Comparison of ENCODE assay signal across 20 cellular contexts in the genomic region with DNA sequence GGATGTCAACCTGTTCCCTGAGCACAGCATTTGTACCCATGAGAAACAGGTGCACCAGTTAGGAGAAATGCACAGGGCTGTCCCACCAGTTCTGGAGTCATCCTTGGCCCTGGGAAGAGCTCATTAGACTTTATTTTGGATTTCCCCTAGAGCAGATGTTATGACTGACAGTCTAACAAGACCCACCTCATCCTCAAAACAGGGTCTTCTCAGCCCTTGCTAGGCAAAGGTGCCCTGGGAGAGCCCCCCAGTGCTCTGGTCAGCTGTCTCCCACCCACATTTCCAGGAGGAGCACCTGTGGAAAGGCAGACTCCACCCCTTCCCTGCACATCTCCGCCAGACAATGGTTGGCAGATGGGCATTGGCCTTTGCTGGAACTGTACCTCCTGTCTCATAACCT. TPM values are rescaled to one million over a fixed set of nuclear protein-coding genes. Genes with fewer than 3 reads are reported as not detected.
DNase-seq lines count a peak whose midpoint lies in the region; ATAC-seq and TF ChIP-seq lines count a peak whose summit lies in the region.
"Had no signal": no experiment of that assay in that cellular context is flagged by ENCODE, and none has a peak within 500 bp of the region (broad histone marks: within the 10 kb centered on the region; RNA-seq: fewer than 3 reads in every experiment).

No MANE protein-coding gene starts in this region.

- POLR2A ChIA-PET in T-cell (lab: Charles Lee) = no interaction called here

- no peak overlapping the region for H3K4me3 Mint-ChIP-seq in activated CD8-positive, alpha-beta memory T cell treated with anti-CD3 and anti-CD28 coated beads, Interleukin-2, amount 10 ng/mL, durations not matched to agents 7 days and 5 days
- H3K4me3 Mint-ChIP-seq in T-cell = peak overlapping the region; percentile 91 to 99 (median 98)
- H3K4me3 Mint-ChIP-seq in mesothelial cell of epicardium = no peak overlapping the region

- H3K27me3 ChIP-seq in lower lobe of right lung (ENCODE audit: low read depth) = no peaks in the 10 kb centered on the region
- no peaks in the 10 kb centered on the region for H3K27me3 ChIP-seq in stomach
- H3K27me3 ChIP-seq in Peyer's patch = no peaks in the 10 kb centered on the region
- H3K27me3 ChIP-seq: esophagus squamous epithelium, gastrocnemius medialis, neutrophil had no signal

- H3K9me3 ChIP-seq in lower lobe of right lung (no peaks in the 10 kb centered on the region), stomach (no peaks in the 10 kb centered on the region), Peyer's patch (no peaks in the 10 kb centered on the region)
- H3K9me3 ChIP-seq: esophagus squamous epithelium, gastrocnemius medialis, mucosa of descending colon, neutrophil, psoas muscle had no signal

- TF ChIP-seq POLR2A in stomach (IDR thresholded peaks at IDR 0.05) (no peak), Peyer's patch (IDR thresholded peaks at IDR 0.05) (no peak)

- H3K27ac ChIP-seq in lower lobe of right lung (peak overlapping the region; percentile 92), stomach (peak overlapping the region in 3 of 5 donors; percentile 16 to 34 (median 30)), Peyer's patch (no peak overlapping the region)
- H3K27ac ChIP-seq: psoas muscle had no signal

- WGBS in stomach, 5 donors = 90 to 100% (median 100%) methylated on average over 1 of the region's 1 CpG

- H3K9me3 Mint-ChIP-seq in activated CD8-positive, alpha-beta memory T cell treated with anti-CD3 and anti-CD28 coated beads, Interleukin-2, amount 10 ng/mL, durations not matched to agents 7 days and 5 days (ENCODE audit: low read depth) = no peaks in the 10 kb centered on the region
- H3K9me3 Mint-ChIP-seq in T-cell (no peaks in the 10 kb centered on the region), mesothelial cell of epicardium (no peaks in the 10 kb centered on the region)

- intact Hi-C loops in lower lobe of right lung (cut with DNase I) (no loop called here), stomach (cut with DNase I; ENCODE audit: low total_unique reads) (no loop called here), sciatic nerve (cut with DNase I) (no loop called here)

- no peak for TF ChIP-seq CTCF in lower lobe of right lung (IDR thresholded peaks at IDR 0.05)
- TF ChIP-seq CTCF in stomach (IDR thresholded peaks at IDR 0.05) = no peak
- no peak for TF ChIP-seq CTCF in Peyer's patch (IDR thresholded peaks at IDR 0.05)
- TF ChIP-seq CTCF in mesothelial cell of epicardium (IDR thresholded peaks at IDR 0.05; ENCODE audit: unreplicated experiment) = no peak

- ATAC-seq in activated CD8-positive, alpha-beta memory T cell treated with anti-CD3 and anti-CD28 coated beads, Interleukin-2, amount 10 ng/mL, durations not matched to agents 7 days and 5 days = no peak
- ATAC-seq in T-cell (replicated peaks in 1 of 4) (no peak), lower lobe of right lung (no peak), sciatic nerve (no peak)
- ATAC-seq: activated CD4-positive, CD25-positive, alpha-beta regulatory T cell treated with anti-CD3 and anti-CD28 coated beads, Interleukin-2, amount 50 U/mL, for 24 hours; gastrocnemius medialis; K562; mucosa of descending colon; psoas muscle had no signal

- CTCF ChIA-PET in activated CD8-positive, alpha-beta memory T cell treated with anti-CD3 and anti-CD28 coated beads, Interleukin-2, amount 10 ng/mL, durations not matched to agents 7 days and 5 days (lab: Charles Lee) = no interaction called here
- CTCF ChIA-PET in T-cell (lab: Charles Lee) = interaction anchor here in 1 of 2 donors (1.2 kb wide), 1 partner anchor 386 kb away, joined by 3 read pairs; no protein-coding TSS in a partner anchor

- H3K27ac Mint-ChIP-seq in activated CD8-positive, alpha-beta memory T cell treated with anti-CD3 and anti-CD28 coated beads, Interleukin-2, amount 10 ng/mL, durations not matched to agents 7 days and 5 days = peak overlapping the region; percentile 99
- H3K27ac Mint-ChIP-seq in T-cell (peak overlapping the region; percentile 99 to 100), mesothelial cell of epicardium (no peak overlapping the region)

- H3K36me3 ChIP-seq in lower lobe of right lung (peaks cover 2% of the 10 kb centered on the region), stomach (peaks cover 0 to 6% (median 1%) of the 10 kb centered on the region in 4 donors), Peyer's patch (no peaks in the 10 kb centered on the region)
- H3K36me3 ChIP-seq: gastrocnemius medialis, neutrophil had no signal

- no peak for TF ChIP-seq EP300 in stomach (IDR thresholded peaks at IDR 0.05)

- peaks cover 52% of the 10 kb centered on the region for H3K4me1 Mint-ChIP-seq in activated CD8-positive, alpha-beta memory T cell treated with anti-CD3 and anti-CD28 coated beads, Interleukin-2, amount 10 ng/mL, durations not matched to agents 7 days and 5 days
- peaks cover 69 to 81% (median 74%) of the 10 kb centered on the region in 3 donors for H3K4me1 Mint-ChIP-seq in T-cell
- peaks cover 8% of the 10 kb centered on the region for H3K4me1 Mint-ChIP-seq in mesothelial cell of epicardium

- peaks cover 21% of the 10 kb centered on the region for H3K36me3 Mint-ChIP-seq in activated CD8-positive, alpha-beta memory T cell treated with anti-CD3 and anti-CD28 coated beads, Interleukin-2, amount 10 ng/mL, durations not matched to agents 7 days and 5 days
- H3K36me3 Mint-ChIP-seq in T-cell (peaks cover 24% of the 10 kb centered on the region), mesothelial cell of epicardium (no peaks in the 10 kb centered on the region)

- H3K4me1 ChIP-seq in lower lobe of right lung (peaks cover 51% of the 10 kb centered on the region), stomach (peaks cover 8 to 46% (median 30%) of the 10 kb centered on the region in 4 donors), Peyer's patch (peaks cover 0 to 11% (median 7%) of the 10 kb centered on the region in 4 donors)

- DNase-seq in activated CD8-positive, alpha-beta memory T cell treated with anti-CD3 and anti-CD28 coated beads, Interleukin-2, amount 10 ng/mL, durations not matched to agents 7 days and 5 days = no peak
- no peak for DNase-seq in activated CD8-positive, alpha-beta memory T cell treated with anti-CD3 and anti-CD28 coated beads, Interleukin-2, amount 50 U/mL, for 4 hours
- DNase-seq in T-cell (no peak), lower lobe of right lung (no peak), stomach (no peak), sciatic nerve (ENCODE audit: low spot score) (no peak), Peyer's patch (no peak), mesothelial cell of epicardium (ENCODE audit: low spot score in 2 of 2, unreplicated experiment in 2 of 2) (no peak)
- DNase-seq: activated effector memory CD4-positive, alpha-beta T cell treated with Interleukin-2 at 50 U/mL for 16 hours; amniotic stem cell; effector CD4-positive, alpha-beta T cell; esophagus squamous epithelium; gastrocnemius medialis; NCI-H1417; NCI-H446; psoas muscle had no signal

- no peaks in the 10 kb centered on the region for H3K27me3 Mint-ChIP-seq in activated CD8-positive, alpha-beta memory T cell treated with anti-CD3 and anti-CD28 coated beads, Interleukin-2, amount 10 ng/mL, durations not matched to agents 7 days and 5 days
- no peaks in the 10 kb centered on the region for H3K27me3 Mint-ChIP-seq in T-cell
- H3K27me3 Mint-ChIP-seq in mesothelial cell of epicardium (ENCODE audit: low read depth) = peaks cover 66% of the 10 kb centered on the region

- H3K4me3 ChIP-seq in lower lobe of right lung = no peak overlapping the region
- H3K4me3 ChIP-seq in stomach = no peak overlapping the region
- no peak overlapping the region for H3K4me3 ChIP-seq in Peyer's patch
- H3K4me3 ChIP-seq: K562, mucosa of descending colon had no signal

RNA-seq across cellular contexts. Expression of a gene that starts 5.7 kb away (rescaled TPM):
- total RNA-seq in activated CD8-positive, alpha-beta memory T cell treated with anti-CD3 and anti-CD28 coated beads, Interleukin-2, amount 10 ng/mL, durations not matched to agents 7 days and 5 days = 100 to 1,000 TPM; 255 to 385 TPM
- total RNA-seq in T-cell (100 to 1,000 TPM; 188 to 271 (median 217) TPM), lower lobe of right lung (162 TPM), stomach (100 to 1,000 TPM in 2 of 5 donors, 10 to 100 TPM in 3; 11.0 to 168 (median 96.8) TPM), sciatic nerve (126 TPM), Peyer's patch (100 to 1,000 TPM; 106 to 498 (median 127) TPM), mesothelial cell of epicardium (46.3 to 52.0 TPM (median 47.4 TPM) in 3 replicates)
- 10 to 100 TPM; 36.5 to 58.8 (median 40.8) TPM for polyA plus RNA-seq in stomach

Comparison
In these comparisons a context has a peak if more than half of its experiments do, and no peak if none do; other contexts are left out.
1. H3K4me3 Mint-ChIP-seq: peak in T-cell (3 of 3); none in activated CD8-positive, alpha-beta memory T cell treated with anti-CD3 and anti-CD28 coated beads, Interleukin-2, amount 10 ng/mL, durations not matched to agents 7 days and 5 days (single experiment) and mesothelial cell of epicardium (single experiment).
2. H3K27ac ChIP-seq: peak in lower lobe of right lung (single experiment) and stomach (3 of 5); none in Peyer's patch (0 of 4).